ENCODE assay signal across 10 cellular contexts in the genomic region with DNA sequence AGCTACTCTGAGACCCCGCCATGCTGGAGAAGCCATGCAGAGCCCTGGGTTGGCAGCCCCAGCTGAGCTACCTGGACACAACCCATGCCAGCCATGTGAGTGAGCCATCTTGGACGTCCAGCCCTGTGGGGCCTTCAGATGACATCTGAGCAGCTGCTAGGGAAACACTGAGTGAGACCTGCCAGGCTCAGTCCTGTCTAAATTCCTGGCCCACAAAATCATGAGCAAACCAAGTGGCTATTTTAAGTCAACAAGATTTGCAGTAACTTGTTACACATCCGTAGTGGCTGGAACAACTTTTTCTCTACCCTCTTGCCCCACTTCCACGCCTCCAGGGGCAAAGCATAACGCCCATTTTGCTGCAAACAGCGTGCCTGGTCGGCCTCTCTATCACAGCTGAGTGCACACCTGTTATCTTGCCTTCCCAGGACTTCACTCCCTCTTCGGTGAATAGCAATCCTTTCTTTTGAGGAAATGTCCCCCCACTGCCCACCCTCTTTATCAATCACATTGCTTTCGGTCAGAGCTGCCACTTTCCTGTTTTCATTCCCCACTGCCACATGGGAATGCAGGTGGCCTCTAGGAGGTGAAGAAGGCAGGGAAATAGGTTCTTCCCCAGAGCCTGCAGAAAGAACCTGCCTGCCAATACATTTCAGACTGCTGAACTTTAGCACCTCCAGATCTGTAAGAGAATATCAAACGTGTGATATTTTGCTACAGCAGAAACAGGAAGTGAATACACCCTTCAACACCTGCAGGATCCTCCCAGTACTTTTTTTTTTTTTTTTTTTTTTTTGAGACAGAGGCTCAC. TPM values are rescaled to one million over a fixed set of nuclear protein-coding genes. Genes with fewer than 3 reads are reported as not detected.
DNase-seq lines count a peak whose midpoint lies in the region; ATAC-seq and TF ChIP-seq lines count a peak whose summit lies in the region.
"Had no signal": no experiment of that assay in that cellular context is flagged by ENCODE, and none has a peak within 500 bp of the region (broad histone marks: within the 10 kb centered on the region; RNA-seq: fewer than 3 reads in every experiment).

No MANE protein-coding gene starts in this region.

- no peaks in the 10 kb centered on the region for H3K27me3 ChIP-seq in gastrocnemius medialis

- no peaks in the 10 kb centered on the region for H3K27me3 Mint-ChIP-seq in activated CD4-positive, alpha-beta T cell treated with anti-CD3 and anti-CD28 coated beads, Interleukin-2, amount 10 ng/mL, durations not matched to agents 24 days and 14 days
- H3K27me3 Mint-ChIP-seq in osteocyte (ENCODE audit: unreplicated experiment), result peaks cover 2% of the 10 kb centered on the region

- peak; percentile 64 for DNase-seq in activated CD4-positive, alpha-beta T cell treated with anti-CD3 and anti-CD28 coated beads, Interleukin-2, amount 10 ng/mL, durations not matched to agents 24 days and 14 days
- no peak for DNase-seq in activated CD4-positive, alpha-beta T cell treated with anti-CD3 and anti-CD28 coated beads for 4 hours
- DNase-seq in central memory CD4-positive, alpha-beta T cell, result peak; percentile 50
- DNase-seq in gastrocnemius medialis, result peak; percentile 49 to 67
- no peak for DNase-seq in osteocyte (ENCODE audit: extremely low spot score, unreplicated experiment)
- no peak for DNase-seq in GM19238 (ENCODE audit: insufficient read length, low spot score)
- DNase-seq in effector CD4-positive, alpha-beta T cell, result no peak
- DNase-seq: PC-9 had no signal

- intact Hi-C loops in activated CD4-positive, alpha-beta T cell treated with anti-CD3 and anti-CD28 coated beads, Interleukin-2, amount 10 ng/mL, durations not matched to agents 24 days and 14 days (cut with micrococcal nuclease), result loop anchor here (10.0 kb wide), 4 partner anchors 63 to 1183 kb away; partner anchors contain the start of gene C1QBP
- intact Hi-C loops in gastrocnemius medialis (cut with DNase I; ENCODE audit: low total_unique reads), result loop anchor here (10.0 kb wide), 1 partner anchor 1193 kb away; the partner anchor contains the start of gene AIPL1

- no peaks in the 10 kb centered on the region for H3K9me3 Mint-ChIP-seq in activated CD4-positive, alpha-beta T cell treated with anti-CD3 and anti-CD28 coated beads, Interleukin-2, amount 10 ng/mL, durations not matched to agents 24 days and 14 days
- H3K9me3 Mint-ChIP-seq in osteocyte (ENCODE audit: unreplicated experiment), result no peaks in the 10 kb centered on the region

- H3K4me3 Mint-ChIP-seq in activated CD4-positive, alpha-beta T cell treated with anti-CD3 and anti-CD28 coated beads, Interleukin-2, amount 10 ng/mL, durations not matched to agents 24 days and 14 days, result peak overlapping the region; percentile 44
- no peak overlapping the region for H3K4me3 Mint-ChIP-seq in osteocyte (ENCODE audit: unreplicated experiment)

- TF ChIP-seq POLR2A in gastrocnemius medialis (IDR thresholded peaks at IDR 0.05), result no peak

- no peak overlapping the region for H3K4me3 ChIP-seq in gastrocnemius medialis
- H3K4me3 ChIP-seq: PC-9 had no signal

- H3K27ac ChIP-seq in gastrocnemius medialis, result peak overlapping the region; percentile 58 to 72 (median 66)
- H3K27ac ChIP-seq: PC-9 had no signal

- H3K36me3 ChIP-seq in gastrocnemius medialis, result no peaks in the 10 kb centered on the region

- in situ Hi-C loops in gastrocnemius medialis (cut with MboI; ENCODE audit: low sequenced_read_pairs in 4 of 4), result loop anchor here in 2 of 4 donors (25.0 kb wide), 2 partner anchors 195 to 1195 kb away; partner anchors contain the start of genes AIPL1 (in 1 of the 2), C1QBP (in 1 of the 2) and PIMREG (in 1 of the 2)

- H3K27ac Mint-ChIP-seq in activated CD4-positive, alpha-beta T cell treated with anti-CD3 and anti-CD28 coated beads, Interleukin-2, amount 10 ng/mL, durations not matched to agents 24 days and 14 days, result peak overlapping the region; percentile 60
- no peak overlapping the region for H3K27ac Mint-ChIP-seq in osteocyte (ENCODE audit: unreplicated experiment)

- no peak for TF ChIP-seq CTCF in gastrocnemius medialis (IDR thresholded peaks at IDR 0.05 in 4 of 5, conservative IDR thresholded peaks at IDR 0.05 in 1 of 5)
- TF ChIP-seq CTCF in osteocyte (IDR thresholded peaks at IDR 0.05), result no peak

- peaks cover 6 to 12% of the 10 kb centered on the region in 2 donors for H3K4me1 ChIP-seq in gastrocnemius medialis

- peaks cover 2% of the 10 kb centered on the region for H3K36me3 Mint-ChIP-seq in activated CD4-positive, alpha-beta T cell treated with anti-CD3 and anti-CD28 coated beads, Interleukin-2, amount 10 ng/mL, durations not matched to agents 24 days and 14 days (ENCODE audit: low read depth)
- H3K36me3 Mint-ChIP-seq in osteocyte (ENCODE audit: unreplicated experiment), result no peaks in the 10 kb centered on the region

- no peaks in the 10 kb centered on the region for H3K9me3 ChIP-seq in gastrocnemius medialis

- ATAC-seq in HG03196 (IDR thresholded peaks at IDR 0.05; ENCODE audit: unreplicated experiment), result peak; percentile 51
- ATAC-seq in gastrocnemius medialis, result peak; percentile 95 to 96

- H3K4me1 Mint-ChIP-seq in activated CD4-positive, alpha-beta T cell treated with anti-CD3 and anti-CD28 coated beads, Interleukin-2, amount 10 ng/mL, durations not matched to agents 24 days and 14 days, result peaks cover 14% of the 10 kb centered on the region
- no peaks in the 10 kb centered on the region for H3K4me1 Mint-ChIP-seq in osteocyte (ENCODE audit: unreplicated experiment)

RNA-seq across cellular contexts. Expression of gene SCIMP, which starts 7.4 kb away (rescaled TPM):
- total RNA-seq in activated CD4-positive, alpha-beta T cell treated with anti-CD3 and anti-CD28 coated beads, Interleukin-2, amount 10 ng/mL, durations not matched to agents 24 days and 14 days, result not detected in 2 replicates
- 1 to 10 TPM in 1 of 4 donors, under 1 TPM in 3; 0.27 to 1.8 (median 0.37) TPM for total RNA-seq in gastrocnemius medialis
- total RNA-seq in osteocyte, result not detected in 2 replicates
- total RNA-seq: fibroblast of lung, PC-9 had no signal

RNA-seq across cellular contexts. Expression of gene RABEP1, which starts 40.0 kb away (rescaled TPM):
- 57.3 and 58.2 TPM in 2 replicates for total RNA-seq in activated CD4-positive, alpha-beta T cell treated with anti-CD3 and anti-CD28 coated beads, Interleukin-2, amount 10 ng/mL, durations not matched to agents 24 days and 14 days
- total RNA-seq in gastrocnemius medialis (10 to 100 TPM; 55.4 to 94.8 (median 87.2) TPM), osteocyte (50.1 and 57.7 TPM in 2 replicates)

RNA-seq across cellular contexts. Expression of gene ZNF594, which starts 50.4 kb away (rescaled TPM):
- total RNA-seq in activated CD4-positive, alpha-beta T cell treated with anti-CD3 and anti-CD28 coated beads, Interleukin-2, amount 10 ng/mL, durations not matched to agents 24 days and 14 days, result 10.1 and 12.1 TPM in 2 replicates
- total RNA-seq in gastrocnemius medialis, result 1 to 10 TPM; 1.1 to 6.7 (median 2.9) TPM
- total RNA-seq in osteocyte, result 9.2 and 10.4 TPM in 2 replicates

Comparison
In these comparisons a context has a peak if more than half of its experiments do, and no peak if none do; other contexts are left out.
1. DNase-seq: peak in activated CD4-positive, alpha-beta T cell treated with anti-CD3 and anti-CD28 coated beads, Interleukin-2, amount 10 ng/mL, durations not matched to agents 24 days and 14 days (single experiment), central memory CD4-positive, alpha-beta T cell (single experiment) and gastrocnemius medialis (2 of 2); none in activated CD4-positive, alpha-beta T cell treated with anti-CD3 and anti-CD28 coated beads for 4 hours (0 of 2), osteocyte (single experiment), GM19238 (single experiment) and effector CD4-positive, alpha-beta T cell (single experiment).